Comparison of ENCODE assay signal across 1 cellular context in the genomic region with DNA sequence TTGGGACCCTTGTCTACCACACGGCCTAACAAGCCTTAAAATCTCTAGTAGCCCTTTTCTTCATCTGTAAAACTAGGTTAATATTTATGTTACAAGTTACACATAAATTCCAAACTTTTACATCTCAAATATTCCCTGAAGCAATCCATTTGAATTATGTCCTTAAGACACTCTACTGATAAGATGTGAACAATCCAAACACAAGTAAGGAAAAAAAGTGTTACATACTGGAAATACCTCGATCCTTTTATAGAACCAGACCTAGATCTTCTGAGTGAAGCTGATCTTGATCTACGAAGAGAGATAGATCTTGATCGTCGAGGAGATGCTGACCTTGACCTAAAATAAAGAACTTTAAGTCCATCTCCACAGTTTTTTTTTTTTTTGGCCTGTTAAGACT.
TF ChIP-seq lines count a peak whose summit lies in the region.

No MANE protein-coding gene starts in this region.

TF ChIP-seq in endothelial cell of umbilical vein, 7 proteins besides CTCF, POLR2A, EP300 and RAD21:
- TF ChIP-seq POLR2AphosphoS5 (IDR thresholded peaks at IDR 0.05; ENCODE audit: insufficient read depth, low read depth, low read length): no peak
- TF ChIP-seq FOS (IDR thresholded peaks at IDR 0.05; ENCODE audit: borderline replicate concordance, insufficient read depth, low read length): no peak
- TF ChIP-seq EZH2 (IDR thresholded peaks at IDR 0.05; ENCODE audit: borderline replicate concordance, low read depth, low read length, severe bottlenecking): no peak
- TF ChIP-seq JUN (IDR thresholded peaks at IDR 0.05; ENCODE audit: borderline replicate concordance, insufficient read depth, insufficient read length, low read depth): no peak
- TF ChIP-seq, protein P1, sequence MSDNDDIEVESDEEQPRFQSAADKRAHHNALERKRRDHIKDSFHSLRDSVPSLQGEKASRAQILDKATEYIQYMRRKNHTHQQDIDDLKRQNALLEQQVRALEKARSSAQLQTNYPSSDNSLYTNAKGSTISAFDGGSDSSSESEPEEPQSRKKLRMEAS (IDR thresholded peaks at IDR 0.05; ENCODE audit: insufficient read depth, insufficient read length): no peak
